Comparison of ENCODE assay signal across 15 cellular contexts in genomic region chr16:75483222-75483621, GRCh38. TPM values are rescaled to one million over a fixed set of nuclear protein-coding genes. Genes with fewer than 3 reads are reported as not detected.
DNase-seq lines count a peak whose midpoint lies in the region; ATAC-seq, FAIRE-seq and TF ChIP-seq lines count a peak whose summit lies in the region.
"Had no signal": no experiment of that assay in that cellular context is flagged by ENCODE, and none has a peak within 500 bp of the region (broad histone marks: within the 10 kb centered on the region; RNA-seq: fewer than 3 reads in every experiment).

No MANE protein-coding gene starts in this region.

- ATAC-seq in HG02798 (IDR thresholded peaks at IDR 0.05; ENCODE audit: poor library complexity, unreplicated experiment), result no peak
- ATAC-seq: activated CD8-positive, alpha-beta memory T cell treated with anti-CD3 and anti-CD28 coated beads, Interleukin-2, amount 10 ng/mL, durations not matched to agents 7 days and 5 days; WTC11 had no signal

- H3K36me3 ChIP-seq in astrocyte (ENCODE audit: insufficient read depth, low read length), result no peaks in the 10 kb centered on the region
- no peaks in the 10 kb centered on the region for H3K36me3 ChIP-seq in CD8-positive, alpha-beta memory T cell (ENCODE audit: insufficient read depth, low read length)
- H3K36me3 ChIP-seq in stomach, result no peaks in the 10 kb centered on the region
- H3K36me3 ChIP-seq: esophagus muscularis mucosa, ovary, thoracic aorta had no signal

- no peak for TF ChIP-seq EP300 in stomach (IDR thresholded peaks at IDR 0.05)

- intact Hi-C loops in stomach (cut with DNase I; ENCODE audit: low total_unique reads), result no loop called here

- no peak overlapping the region for H3K27ac Mint-ChIP-seq in astrocyte (ENCODE audit: unreplicated experiment)
- H3K27ac Mint-ChIP-seq in type B pancreatic cell, result peak overlapping the region; percentile 67
- no peak overlapping the region for H3K27ac Mint-ChIP-seq in CD8-positive, alpha-beta memory T cell
- H3K27ac Mint-ChIP-seq: activated CD8-positive, alpha-beta memory T cell treated with anti-CD3 and anti-CD28 coated beads, Interleukin-2, amount 10 ng/mL, durations not matched to agents 7 days and 5 days; activated naive CD4-positive, alpha-beta T cell treated with anti-CD3 and anti-CD28 coated beads, Interleukin-2, amount 50 U/mL, for 24 hours; WTC11 had no signal

- peaks cover 19% of the 10 kb centered on the region for H3K4me1 Mint-ChIP-seq in astrocyte (ENCODE audit: low read depth, unreplicated experiment)
- H3K4me1 Mint-ChIP-seq in type B pancreatic cell (ENCODE audit: unreplicated experiment), result peaks cover 13% of the 10 kb centered on the region
- no peaks in the 10 kb centered on the region for H3K4me1 Mint-ChIP-seq in CD8-positive, alpha-beta memory T cell
- H3K4me1 Mint-ChIP-seq: activated naive CD4-positive, alpha-beta T cell treated with anti-CD3 and anti-CD28 coated beads, Interleukin-2, amount 50 U/mL, for 24 hours had no signal

- TF ChIP-seq CTCF in astrocyte (IDR thresholded peaks at IDR 0.05; ENCODE audit: insufficient read depth, low read depth, low read length) (no peak), type B pancreatic cell (conservative IDR thresholded peaks at IDR 0.05) (no peak), stomach (IDR thresholded peaks at IDR 0.05) (no peak)

- H3K4me3 ChIP-seq in astrocyte (ENCODE audit: insufficient read depth, low read depth, low read length) (no peak overlapping the region), stomach (no peak overlapping the region)
- no peak overlapping the region for H3K4me3 ChIP-seq in CD8-positive, alpha-beta memory T cell (ENCODE audit: low read length)
- H3K4me3 ChIP-seq: esophagus muscularis mucosa, ovary, thoracic aorta had no signal

- H2AFZ ChIP-seq in astrocyte (ENCODE audit: low read depth, low read length), result no peak overlapping the region

- H3K9ac ChIP-seq in astrocyte (ENCODE audit: low read length), result no peak overlapping the region

- H3K27me3 ChIP-seq in astrocyte (ENCODE audit: insufficient read depth, low read length) (peaks cover 2% of the 10 kb centered on the region), stomach (peaks cover 0 to 20% (median 0%) of the 10 kb centered on the region in 3 donors)
- peaks cover 4% of the 10 kb centered on the region for H3K27me3 ChIP-seq in CD8-positive, alpha-beta memory T cell (ENCODE audit: insufficient read depth, low read length, poor library complexity, severe bottlenecking)
- H3K27me3 ChIP-seq: esophagus muscularis mucosa, ovary had no signal

- H3K9me3 ChIP-seq in astrocyte (ENCODE audit: insufficient read depth, low read depth, low read length) (no peaks in the 10 kb centered on the region), stomach (no peaks in the 10 kb centered on the region)
- H3K9me3 ChIP-seq in CD8-positive, alpha-beta memory T cell (ENCODE audit: low read length), result no peaks in the 10 kb centered on the region
- H3K9me3 ChIP-seq: esophagus muscularis mucosa, ovary, thoracic aorta had no signal

- H3K4me3 Mint-ChIP-seq in astrocyte (ENCODE audit: unreplicated experiment) (no peak overlapping the region), type B pancreatic cell (no peak overlapping the region)
- H3K4me3 Mint-ChIP-seq in CD8-positive, alpha-beta memory T cell, result no peak overlapping the region
- H3K4me3 Mint-ChIP-seq: activated CD8-positive, alpha-beta memory T cell treated with anti-CD3 and anti-CD28 coated beads, Interleukin-2, amount 10 ng/mL, durations not matched to agents 7 days and 5 days; activated naive CD4-positive, alpha-beta T cell treated with anti-CD3 and anti-CD28 coated beads, Interleukin-2, amount 50 U/mL, for 24 hours; WTC11 had no signal

- H3K27ac ChIP-seq in astrocyte (ENCODE audit: low read depth, low read length), result no peak overlapping the region
- H3K27ac ChIP-seq in CD8-positive, alpha-beta memory T cell (ENCODE audit: low read depth, low read length), result no peak overlapping the region
- no peak overlapping the region for H3K27ac ChIP-seq in stomach
- H3K27ac ChIP-seq: esophagus muscularis mucosa, ovary, thoracic aorta had no signal

- H3K27me3 Mint-ChIP-seq in astrocyte (ENCODE audit: low read depth, unreplicated experiment) (peaks cover 3% of the 10 kb centered on the region), type B pancreatic cell (no peaks in the 10 kb centered on the region)
- H3K27me3 Mint-ChIP-seq in CD8-positive, alpha-beta memory T cell, result peaks cover 7 to 30% of the 10 kb centered on the region in 2 donors

- 56 to 75% (median 65%) methylated on average over 2 of the region's 2 CpGs for WGBS in stomach, 5 donors

- no peak for TF ChIP-seq POLR2A in stomach (IDR thresholded peaks at IDR 0.05)

- no peaks in the 10 kb centered on the region for H3K79me2 ChIP-seq in astrocyte (ENCODE audit: insufficient read depth, low read length)

- DNase-seq in NCI-H2171 treated with DMSO at 0.1 percent for 48 hours (lab: John Stamatoyannopoulos, UW) (peak; percentile 54), NCI-H2171 (lab: John Stamatoyannopoulos, UW) (no peak), astrocyte (ENCODE audit: low read depth) (peak; percentile 62), kidney glomerular epithelial cell (lab: John Stamatoyannopoulos, UW) (peak; percentile 59), type B pancreatic cell (ENCODE audit: extremely low spot score, unreplicated experiment) (no peak), stomach (no peak)
- no peak for DNase-seq in CD8-positive, alpha-beta memory T cell
- DNase-seq: activated CD8-positive, alpha-beta memory T cell treated with anti-CD3 and anti-CD28 coated beads, Interleukin-2, amount 10 ng/mL, durations not matched to agents 7 days and 5 days; NCI-H1436 treated with DMSO at 0.1 percent for 48 hours; ovary had no signal

- H3K9me3 Mint-ChIP-seq in astrocyte (ENCODE audit: unreplicated experiment) (no peaks in the 10 kb centered on the region), type B pancreatic cell (no peaks in the 10 kb centered on the region)
- no peaks in the 10 kb centered on the region for H3K9me3 Mint-ChIP-seq in CD8-positive, alpha-beta memory T cell
- H3K9me3 Mint-ChIP-seq: activated naive CD4-positive, alpha-beta T cell treated with anti-CD3 and anti-CD28 coated beads, Interleukin-2, amount 50 U/mL, for 24 hours; WTC11 had no signal

- H3K4me1 ChIP-seq in astrocyte (ENCODE audit: insufficient read depth, low read length) (no peaks in the 10 kb centered on the region), stomach (no peaks in the 10 kb centered on the region)
- no peaks in the 10 kb centered on the region for H3K4me1 ChIP-seq in CD8-positive, alpha-beta memory T cell (ENCODE audit: insufficient read depth, low read length)
- H3K4me1 ChIP-seq: esophagus muscularis mucosa had no signal

- POLR2A ChIA-PET in CD8-positive, alpha-beta memory T cell (lab: Charles Lee), result no interaction called here

- no peaks in the 10 kb centered on the region for H4K20me1 ChIP-seq in astrocyte (ENCODE audit: insufficient read depth, low read length)

- FAIRE-seq in astrocyte (lab: Jason Lieb, UNC), result no peak

- H3K4me2 ChIP-seq in astrocyte (ENCODE audit: low read length), result no peak overlapping the region

- CTCF ChIA-PET in CD8-positive, alpha-beta memory T cell (lab: Charles Lee), result interaction anchor here (2.3 kb wide), 1 partner anchor 18 kb away, joined by 5 read pairs; no protein-coding TSS in a partner anchor

- H3K36me3 Mint-ChIP-seq in astrocyte (ENCODE audit: low read depth, unreplicated experiment) (peaks cover 7% of the 10 kb centered on the region), type B pancreatic cell (no peaks in the 10 kb centered on the region)
- no peaks in the 10 kb centered on the region for H3K36me3 Mint-ChIP-seq in CD8-positive, alpha-beta memory T cell
- H3K36me3 Mint-ChIP-seq: activated CD8-positive, alpha-beta memory T cell treated with anti-CD3 and anti-CD28 coated beads, Interleukin-2, amount 10 ng/mL, durations not matched to agents 7 days and 5 days; activated naive CD4-positive, alpha-beta T cell treated with anti-CD3 and anti-CD28 coated beads, Interleukin-2, amount 50 U/mL, for 24 hours had no signal

RNA-seq across cellular contexts. Expression of gene CHST6, which starts 12.0 kb away (rescaled TPM):
- total RNA-seq in astrocyte, result 2.5 and 3.4 TPM in 2 replicates
- 1.8 and 6.0 TPM in 2 replicates for total RNA-seq in type B pancreatic cell (ENCODE audit: low replicate concordance)
- under 1 TPM; 0.04 to 0.11 TPM for total RNA-seq in CD8-positive, alpha-beta memory T cell
- polyA plus RNA-seq in CD8-positive, alpha-beta memory T cell, result not detected
- under 1 TPM in 2 of 5 donors, not detected in 3; 0.29 to 0.73 TPM for total RNA-seq in stomach
- under 1 TPM in 1 of 3 donors, not detected in 2; 0.23 TPM for polyA plus RNA-seq in stomach

RNA-seq across cellular contexts. Expression of gene TMEM170A, which starts 18.7 kb away (rescaled TPM):
- total RNA-seq in astrocyte, result 15.2 and 16.4 TPM in 2 replicates
- total RNA-seq in type B pancreatic cell (ENCODE audit: low replicate concordance), result 37.9 and 46.4 TPM in 2 replicates
- 10 to 100 TPM; 40.9 to 41.8 TPM for total RNA-seq in CD8-positive, alpha-beta memory T cell
- polyA plus RNA-seq in CD8-positive, alpha-beta memory T cell, result 41.7 TPM
- total RNA-seq in stomach, result 100 to 1,000 TPM in 1 of 5 donors, 10 to 100 TPM in 3, 1 to 10 TPM in 1; 7.6 to 134 (median 12.0) TPM
- 1 to 10 TPM; 3.6 to 4.1 (median 3.7) TPM for polyA plus RNA-seq in stomach

RNA-seq across cellular contexts. Expression of gene CFDP1, which starts 49.9 kb away (rescaled TPM):
- total RNA-seq in astrocyte (36.9 and 38.7 TPM in 2 replicates), type B pancreatic cell (ENCODE audit: low replicate concordance) (62.5 and 84.9 TPM in 2 replicates), stomach (100 to 1,000 TPM in 1 of 5 donors, 10 to 100 TPM in 3, not detected in 1; 25.8 to 104 (median 63.9) TPM)
- total RNA-seq in CD8-positive, alpha-beta memory T cell, result 10 to 100 TPM; 34.2 to 39.1 TPM
- polyA plus RNA-seq in CD8-positive, alpha-beta memory T cell, result 33.8 TPM
- 100 to 1,000 TPM in 1 of 3 donors, 10 to 100 TPM in 2; 49.4 to 126 (median 60.7) TPM for polyA plus RNA-seq in stomach

RNA-seq across cellular contexts. Expression of gene CHST5, which starts 52.7 kb away (rescaled TPM):
- total RNA-seq in astrocyte, result 0.09 TPM in 1 of 2 replicates, not detected in the other
- 0.60 and 1.9 TPM in 2 replicates for total RNA-seq in type B pancreatic cell (ENCODE audit: low replicate concordance)
- total RNA-seq in CD8-positive, alpha-beta memory T cell, result not detected
- not detected for polyA plus RNA-seq in CD8-positive, alpha-beta memory T cell
- 10 to 100 TPM in 1 of 5 donors, 1 to 10 TPM in 3, not detected in 1; 1.1 to 23.2 (median 3.0) TPM for total RNA-seq in stomach
- polyA plus RNA-seq in stomach, result under 1 TPM in 1 of 3 donors, not detected in 2; 0.05 TPM
- total RNA-seq: esophagus muscularis mucosa, WTC11 had no signal

Comparison
In these comparisons a context has a peak if more than half of its experiments do, and no peak if none do; other contexts are left out.
1. DNase-seq: peak in NCI-H2171 treated with DMSO at 0.1 percent for 48 hours (single experiment), astrocyte (single experiment) and kidney glomerular epithelial cell (single experiment); none in NCI-H2171 (single experiment), type B pancreatic cell (single experiment), CD8-positive, alpha-beta memory T cell (0 of 5) and stomach (single experiment).